ENCODE assay signal across 1 cellular context in genomic region chr9:69412741-69413150, GRCh38.
TF ChIP-seq lines count a peak whose summit lies in the region.

No MANE protein-coding gene starts in this region.

TF ChIP-seq in H1, 55 proteins besides CTCF, POLR2A, EP300 and RAD21 (continued from another document):
- no peak for TF ChIP-seq USF2 (IDR thresholded peaks at IDR 0.05; ENCODE audit: low read length)
- no peak for TF ChIP-seq NANOG (IDR thresholded peaks at IDR 0.05; ENCODE audit: insufficient read depth, low read depth, low read length, poor library complexity, severe bottlenecking)
- no peak for TF ChIP-seq SRF (IDR thresholded peaks at IDR 0.05; ENCODE audit: low read depth, low read length)
- TF ChIP-seq RBBP5 (IDR thresholded peaks at IDR 0.05; ENCODE audit: borderline replicate concordance, low read depth, low read length) = no peak
- TF ChIP-seq CREB1 (IDR thresholded peaks at IDR 0.05) = no peak; the same call in 1 of the 2 replicates
- no peak for TF ChIP-seq PHF8 (conservative IDR thresholded peaks at IDR 0.05; ENCODE audit: low read depth, low read length)
- TF ChIP-seq JUN (IDR thresholded peaks at IDR 0.05; ENCODE audit: low read depth, low read length) = no peak
- TF ChIP-seq SIN3A (conservative IDR thresholded peaks at IDR 0.05 in 1 of 2, IDR thresholded peaks at IDR 0.05 in 1 of 2; ENCODE audit: low read depth in 1 of 2, low read length in 2 of 2) = no peak
- no peak for TF ChIP-seq BRCA1 (IDR thresholded peaks at IDR 0.05; ENCODE audit: low read depth, low read length)
- no peak for TF ChIP-seq CBX5 (IDR thresholded peaks at IDR 0.05; ENCODE audit: low read depth, low read length)
- no peak for TF ChIP-seq POLR2AphosphoS5 (IDR thresholded peaks at IDR 0.05; ENCODE audit: low read depth, low read length)
- TF ChIP-seq MAX (IDR thresholded peaks at IDR 0.05) = peak; percentile 38; the same call in 1 of the 2 replicates
- no peak for TF ChIP-seq JUND (IDR thresholded peaks at IDR 0.05; ENCODE audit: low read length)
- no peak for TF ChIP-seq CBX8 (IDR thresholded peaks at IDR 0.05; ENCODE audit: borderline replicate concordance, low read depth, low read length)
- no peak for TF ChIP-seq RFX5 (IDR thresholded peaks at IDR 0.05; ENCODE audit: borderline replicate concordance, low read depth, low read length)
- TF ChIP-seq GABPA (IDR thresholded peaks at IDR 0.05; ENCODE audit: borderline replicate concordance, insufficient read depth, low read length) = no peak
- TF ChIP-seq ASH2L (IDR thresholded peaks at IDR 0.05; ENCODE audit: low read length) = peak; percentile 22
- TF ChIP-seq SIRT6 (IDR thresholded peaks at IDR 0.05; ENCODE audit: low read length) = no peak
- TF ChIP-seq RXRA (IDR thresholded peaks at IDR 0.05; ENCODE audit: insufficient read depth, low read depth, low read length) = no peak
- TF ChIP-seq MAFK (IDR thresholded peaks at IDR 0.05; ENCODE audit: low read depth, low read length) = no peak
- 0 out of 2 replicates have a peak, but pooled peaks have one; percentile 23 for TF ChIP-seq E2F6 (IDR thresholded peaks at IDR 0.05)
- no peak for TF ChIP-seq SP4 (IDR thresholded peaks at IDR 0.05; ENCODE audit: low read length)
- TF ChIP-seq ATF3 (IDR thresholded peaks at IDR 0.05; ENCODE audit: insufficient read depth, low read depth, low read length) = no peak
- TF ChIP-seq CEBPB (IDR thresholded peaks at IDR 0.05; ENCODE audit: low read depth, low read length) = no peak
- TF ChIP-seq BACH1 (IDR thresholded peaks at IDR 0.05; ENCODE audit: low read length) = no peak
- TF ChIP-seq TEAD4 (IDR thresholded peaks at IDR 0.05; ENCODE audit: low read depth, low read length) = no peak
- no peak for TF ChIP-seq ZNF274 (IDR thresholded peaks at IDR 0.05; ENCODE audit: borderline replicate concordance, extremely low read depth, low read length)
- TF ChIP-seq SP2 (IDR thresholded peaks at IDR 0.05; ENCODE audit: low read length) = no peak
- no peak for TF ChIP-seq CHD2 (IDR thresholded peaks at IDR 0.05; ENCODE audit: low read length)
- no peak for TF ChIP-seq CHD7 (IDR thresholded peaks at IDR 0.05; ENCODE audit: insufficient replicate concordance, low read length)
- no peak for TF ChIP-seq YY1 (IDR thresholded peaks at IDR 0.05; ENCODE audit: low read depth, low read length)
- TF ChIP-seq HDAC2 (IDR thresholded peaks at IDR 0.05; ENCODE audit: borderline replicate concordance in 1 of 2, low read depth in 2 of 2, low read length in 2 of 2) = 0 out of 4 replicates have a peak, but pooled peaks of 1 of the 2 experiments have one; percentile 19
- no peak for TF ChIP-seq NRF1 (IDR thresholded peaks at IDR 0.05; ENCODE audit: low read depth, low read length)
